ENCODE assay signal across 24 cellular contexts in the genomic region with DNA sequence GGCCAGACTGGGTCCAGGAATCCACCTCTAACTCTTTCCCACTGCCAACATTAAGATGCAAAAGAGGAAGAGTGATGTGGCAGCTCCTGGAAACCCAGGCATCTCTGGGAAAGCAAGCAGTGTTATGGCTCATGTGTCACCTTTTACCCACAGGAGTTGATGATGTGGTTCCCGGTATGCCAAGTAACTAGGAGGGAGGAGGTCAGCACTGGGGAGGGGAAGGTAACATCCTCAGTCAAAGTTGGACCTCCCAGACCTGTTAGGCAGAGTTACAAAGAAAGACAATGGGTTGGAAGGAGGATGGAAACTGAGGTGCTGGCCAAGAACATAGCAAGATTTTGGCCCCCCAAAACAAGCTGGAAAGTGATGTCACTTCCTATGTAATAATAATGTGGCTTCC. TPM values are rescaled to one million over a fixed set of nuclear protein-coding genes. Genes with fewer than 3 reads are reported as not detected.
DNase-seq lines count a peak whose midpoint lies in the region; ATAC-seq and TF ChIP-seq lines count a peak whose summit lies in the region.
"Had no signal": no experiment of that assay in that cellular context is flagged by ENCODE, and none has a peak within 500 bp of the region (broad histone marks: within the 10 kb centered on the region; RNA-seq: fewer than 3 reads in every experiment).

No MANE protein-coding gene starts in this region.

- H4K91ac ChIP-seq in IMR-90 (ENCODE audit: insufficient read depth, low read depth, low read length): 0 out of 2 replicates have a peak overlapping the region, but pooled peaks have one; percentile 5

- H3K27me3 Mint-ChIP-seq in activated naive CD4-positive, alpha-beta T cell treated with anti-CD3 and anti-CD28 coated beads for 36 hours (ENCODE audit: low read depth): no peaks in the 10 kb centered on the region
- H3K27me3 Mint-ChIP-seq: activated CD8-positive, alpha-beta memory T cell treated with anti-CD3 and anti-CD28 coated beads, Interleukin-2, amount 10 ng/mL, durations not matched to agents 7 days and 5 days; activated naive CD4-positive, alpha-beta T cell treated with anti-CD3 and anti-CD28 coated beads, Interleukin-2, amount 50 U/mL, for 24 hours; CD8-positive, alpha-beta memory T cell; central memory CD8-positive, alpha-beta T cell; stimulated activated naive B cell treated with anti-CD40 and anti-IgM and Interleukin-4, amounts not matched to agents 10 μg/mL and 1 μg/mL and 100 μg/mL, for 72 hours had no signal

- peaks cover 24% of the 10 kb centered on the region for H3K4me1 ChIP-seq in IMR-90 (ENCODE audit: control insufficient read depth, insufficient read depth, low read length)
- H3K4me1 ChIP-seq in spleen: peaks cover 0 to 39% (median 18%) of the 10 kb centered on the region in 6 donors
- H3K4me1 ChIP-seq: uterus had no signal

- H3K56ac ChIP-seq in IMR-90 (ENCODE audit: extremely low read depth, insufficient read depth, low read length): no peak overlapping the region

- H3K18ac ChIP-seq in IMR-90 (ENCODE audit: low read depth, low read length): no peak overlapping the region

- peak overlapping the region; percentile 45; the same call in 1 of the 2 replicates for H2AK5ac ChIP-seq in IMR-90 (ENCODE audit: low read depth, low read length)

- H3K9ac ChIP-seq in IMR-90 (ENCODE audit: low read depth, low read length): no peak overlapping the region

- H3K36me3 ChIP-seq in IMR-90 (ENCODE audit: control insufficient read depth, insufficient read depth, low read length) (peaks cover 15% of the 10 kb centered on the region), spleen (peaks cover 0 to 30% (median 13%) of the 10 kb centered on the region in 6 donors), H7 (replicated peaks; ENCODE audit: control insufficient read depth, insufficient read depth, low read length) (peaks cover 8% of the 10 kb centered on the region)
- H3K36me3 ChIP-seq: uterus had no signal

- H3K4ac ChIP-seq in IMR-90 (ENCODE audit: low read depth, low read length): peak overlapping the region; percentile 36; the same call in 1 of the 2 replicates

- H3K4me3 ChIP-seq in IMR-90 (ENCODE audit: insufficient read depth, low read depth, low read length): no peak overlapping the region
- H3K4me3 ChIP-seq in spleen: no peak overlapping the region
- no peak overlapping the region for H3K4me3 ChIP-seq in H7 (ENCODE audit: insufficient read depth, low read depth, low read length)
- H3K4me3 ChIP-seq: A549, left lung, sigmoid colon, uterus had no signal

- peaks cover 5 to 18% of the 10 kb centered on the region in 2 experiments for H3K79me1 ChIP-seq in IMR-90 (ENCODE audit: low read depth in 1 of 2, low read length in 2 of 2)

- ATAC-seq in IMR-90 (ENCODE audit: low read depth): no peak
- ATAC-seq: activated CD8-positive, alpha-beta memory T cell treated with anti-CD3 and anti-CD28 coated beads, Interleukin-2, amount 10 ng/mL, durations not matched to agents 7 days and 5 days; HCT116; left lung; natural killer cell; stimulated activated naive B cell treated with anti-CD40 and anti-IgM and Interleukin-4, amounts not matched to agents 10 μg/mL and 1 μg/mL and 100 μg/mL, for 72 hours had no signal

- peak overlapping the region; percentile 41; the same call in 1 of the 2 replicates for H4K5ac ChIP-seq in IMR-90 (ENCODE audit: low read depth, low read length)

- no peak for TF ChIP-seq RAD21 in IMR-90 (IDR thresholded peaks at IDR 0.05; ENCODE audit: low read length)

- H3K27me3 ChIP-seq in IMR-90 (ENCODE audit: control insufficient read depth, insufficient read depth, low read length) (no peaks in the 10 kb centered on the region), spleen (replicated peaks in 1 of 7) (no peaks in the 10 kb centered on the region), H7 (ENCODE audit: control insufficient read depth, insufficient read depth, low read length) (no peaks in the 10 kb centered on the region)
- H3K27me3 ChIP-seq: left lung, sigmoid colon, uterus had no signal

- H2AFZ ChIP-seq in IMR-90 (replicated peaks; ENCODE audit: low read length, poor library complexity): no peak overlapping the region

- H4K20me1 ChIP-seq in IMR-90 (ENCODE audit: insufficient read depth, low read length): no peaks in the 10 kb centered on the region; the same call in 1 of the 2 replicates

- H2BK20ac ChIP-seq in IMR-90 (ENCODE audit: low read depth, low read length): no peak overlapping the region; the same call in 1 of the 2 replicates

- H3K27ac Mint-ChIP-seq in activated naive CD4-positive, alpha-beta T cell treated with anti-CD3 and anti-CD28 coated beads for 36 hours: no peak overlapping the region
- H3K27ac Mint-ChIP-seq: activated CD8-positive, alpha-beta memory T cell treated with anti-CD3 and anti-CD28 coated beads, Interleukin-2, amount 10 ng/mL, durations not matched to agents 7 days and 5 days; activated naive CD4-positive, alpha-beta T cell treated with anti-CD3 and anti-CD28 coated beads, Interleukin-2, amount 50 U/mL, for 24 hours; natural killer cell; stimulated activated naive B cell treated with anti-CD40 and anti-IgM and Interleukin-4, amounts not matched to agents 10 μg/mL and 1 μg/mL and 100 μg/mL, for 72 hours had no signal

- H3K4me2 ChIP-seq in IMR-90 (ENCODE audit: low read depth, low read length): no peak overlapping the region
- H3K4me2 ChIP-seq: A549 had no signal

- H3K14ac ChIP-seq in IMR-90 (replicated peaks; ENCODE audit: low read depth, low read length): peak overlapping the region; percentile 66; the same call in 1 of the 2 replicates

- peak overlapping the region in 1 of 2 experiments; percentile 52; a peak in 1 of 4 replicates for H4K8ac ChIP-seq in IMR-90 (ENCODE audit: low read depth in 2 of 2, low read length in 2 of 2)

- peaks cover 5% of the 10 kb centered on the region for H3K36me3 Mint-ChIP-seq in activated naive CD4-positive, alpha-beta T cell treated with anti-CD3 and anti-CD28 coated beads for 36 hours (ENCODE audit: low read depth)

- peaks cover 19% of the 10 kb centered on the region for H3K9me1 ChIP-seq in IMR-90 (ENCODE audit: insufficient read depth, low read length)

- no peak overlapping the region for H3K27ac ChIP-seq in IMR-90 (ENCODE audit: insufficient read depth, low read length)
- no peak overlapping the region for H3K27ac ChIP-seq in spleen
- H3K27ac ChIP-seq: A549, WERI-Rb-1 had no signal

- H3K9me3 ChIP-seq in IMR-90 (ENCODE audit: control insufficient read depth, insufficient read depth, low read length) (no peaks in the 10 kb centered on the region), spleen (no peaks in the 10 kb centered on the region)
- H3K9me3 ChIP-seq: A549, left lung, sigmoid colon, uterus had no signal

- dilution Hi-C loops in IMR-90 (cut with HindIII; ENCODE audit: low sequenced_read_pairs, unreplicated experiment): no loop called here

- no TSS peak for BruUV-seq in IMR-90 (replicated peaks; lab: Mats Ljungman, UMichigan)

- H3K9me3 Mint-ChIP-seq in activated naive CD4-positive, alpha-beta T cell treated with anti-CD3 and anti-CD28 coated beads for 36 hours: no peaks in the 10 kb centered on the region
- H3K9me3 Mint-ChIP-seq: activated naive CD4-positive, alpha-beta T cell treated with anti-CD3 and anti-CD28 coated beads, Interleukin-2, amount 50 U/mL, for 24 hours; CD8-positive, alpha-beta memory T cell; central memory CD8-positive, alpha-beta T cell; natural killer cell; stimulated activated naive B cell treated with anti-CD40 and anti-IgM and Interleukin-4, amounts not matched to agents 10 μg/mL and 1 μg/mL and 100 μg/mL, for 72 hours had no signal

- H2BK120ac ChIP-seq in IMR-90 (ENCODE audit: low read depth, low read length): 0 out of 2 replicates have a peak overlapping the region, but pooled peaks have one; percentile 48

- TF ChIP-seq POLR2A in IMR-90 (IDR thresholded peaks at IDR 0.05; ENCODE audit: low read depth, low read length) (no peak), spleen (IDR thresholded peaks at IDR 0.05) (no peak)

- peak overlapping the region; percentile 4 for H2AK9ac ChIP-seq in IMR-90 (replicated peaks; ENCODE audit: low read depth, low read length, poor library complexity)

- peaks cover 4% of the 10 kb centered on the region for H3K4me1 Mint-ChIP-seq in activated naive CD4-positive, alpha-beta T cell treated with anti-CD3 and anti-CD28 coated beads for 36 hours (ENCODE audit: low read depth)

- POLR2A ChIA-PET in IMR-90 (lab: Charles Lee; ENCODE audit: unreplicated experiment): no interaction called here

- H3K4me3 Mint-ChIP-seq in activated naive CD4-positive, alpha-beta T cell treated with anti-CD3 and anti-CD28 coated beads for 36 hours: no peak overlapping the region
- H3K4me3 Mint-ChIP-seq: activated CD8-positive, alpha-beta memory T cell treated with anti-CD3 and anti-CD28 coated beads, Interleukin-2, amount 10 ng/mL, durations not matched to agents 7 days and 5 days; activated naive CD4-positive, alpha-beta T cell treated with anti-CD3 and anti-CD28 coated beads, Interleukin-2, amount 50 U/mL, for 24 hours; CD8-positive, alpha-beta memory T cell; central memory CD8-positive, alpha-beta T cell; natural killer cell; stimulated activated naive B cell treated with anti-CD40 and anti-IgM and Interleukin-4, amounts not matched to agents 10 μg/mL and 1 μg/mL and 100 μg/mL, for 72 hours had no signal

- in situ Hi-C loops in IMR-90 (cut with MboI; ENCODE audit: low sequenced_read_pairs): no loop called here

- H3K23ac ChIP-seq in IMR-90 (ENCODE audit: low read depth, low read length): no peak overlapping the region

- peak; percentile 61 for DNase-seq in A172 (ENCODE audit: low spot score)
- peak; percentile 76 for DNase-seq in IMR-90
- DNase-seq in dermis blood vessel endothelial cell: peak; percentile 86
- DNase-seq in kidney tubule cell (ENCODE audit: low spot score): peak; percentile 75
- DNase-seq in head of caudate nucleus: no peak
- no peak for DNase-seq in spleen
- no peak for DNase-seq in H7
- no peak for DNase-seq in activated naive CD4-positive, alpha-beta T cell treated with anti-CD3 and anti-CD28 coated beads for 36 hours
- DNase-seq: activated CD8-positive, alpha-beta memory T cell treated with anti-CD3 and anti-CD28 coated beads, Interleukin-2, amount 10 ng/mL, durations not matched to agents 7 days and 5 days; CD8-positive, alpha-beta memory T cell; KBM-7; left lung; natural killer cell; NCI-H1436; sigmoid colon; stimulated activated naive B cell treated with anti-CD40 and anti-IgM and Interleukin-4, amounts not matched to agents 10 μg/mL and 1 μg/mL and 100 μg/mL, for 72 hours; SW 1271; WERI-Rb-1 had no signal

- H2BK5ac ChIP-seq in IMR-90 (ENCODE audit: low read depth, low read length, poor library complexity, severe bottlenecking): no peak overlapping the region

- no CpG with 5 or more reads among the region's 1 CpG for WGBS in IMR-90 (ENCODE audit: extremely low coverage in 2 of 2, insufficient read length in 1 of 2), 2 experiments
- 79 to 93% (median 88%) methylated on average over 1 of the region's 1 CpG for WGBS in spleen, 5 donors

- CTCF ChIA-PET in IMR-90 (lab: Yijun Ruan, JAX): interaction anchor here (0.6 kb wide), 1 partner anchor 324 kb away, joined by 5 read pairs; no protein-coding TSS in a partner anchor
- CTCF ChIA-PET in activated naive CD4-positive, alpha-beta T cell treated with anti-CD3 and anti-CD28 coated beads for 36 hours (lab: Charles Lee): interaction anchor here (1.0 kb wide), 1 partner anchor 246 kb away, joined by 3 read pairs; no protein-coding TSS in a partner anchor

- TF ChIP-seq CTCF in IMR-90 (conservative IDR thresholded peaks at IDR 0.05; ENCODE audit: low read depth, low read length): no peak
- no peak for TF ChIP-seq CTCF in spleen (IDR thresholded peaks at IDR 0.05 in 8 of 11, conservative IDR thresholded peaks at IDR 0.05 in 3 of 11)

- H2BK15ac ChIP-seq in IMR-90 (ENCODE audit: low read depth, low read length): no peak overlapping the region

- intact Hi-C loops in IMR-90 (cut with micrococcal nuclease) (no loop called here), head of caudate nucleus (cut with DNase I) (no loop called here), spleen (cut with DNase I; ENCODE audit: low total_unique reads) (no loop called here)
- intact Hi-C loops in activated naive CD4-positive, alpha-beta T cell treated with anti-CD3 and anti-CD28 coated beads for 36 hours (cut with micrococcal nuclease): no loop called here

RNA-seq across cellular contexts. Expression of a gene that starts 17.9 kb away (rescaled TPM):
- total RNA-seq in A172 (2014; rRNA removed; shearing (Covaris generic)): 4,408 and 5,921 TPM in 2 replicates
- total RNA-seq in IMR-90 (2012; rRNA removed) (5,013 and 5,721 TPM in 2 replicates), dermis blood vessel endothelial cell (2,594 and 5,071 TPM in 2 replicates), spleen (1,000 to 10,000 TPM; 1,067 to 3,608 (median 1,651) TPM)
- polyA plus RNA-seq in IMR-90 (2012; rRNA removed) (3,797 and 4,763 TPM in 2 replicates), spleen (1,000 to 10,000 TPM; 5,013 to 7,063 (median 6,510) TPM)
- polyA plus RNA-seq in IMR-90 (2012; cell fraction: cytosol; rRNA removed): 1,326 and 3,570 TPM in 2 replicates
- 132 and 1,784 TPM in 2 replicates for polyA plus RNA-seq in IMR-90 (2012; cell fraction: nucleus; rRNA removed; ENCODE audit: low replicate concordance)
- total RNA-seq in H7 (2014; rRNA removed; shearing (Covaris generic)): 1,833 and 2,305 TPM in 2 replicates
- 1,000 to 10,000 TPM; 3,652 to 3,827 TPM for total RNA-seq in activated naive CD4-positive, alpha-beta T cell treated with anti-CD3 and anti-CD28 coated beads for 36 hours

RNA-seq across cellular contexts. Expression of a gene that starts 25.5 kb away (rescaled TPM):
- not detected in 2 replicates for total RNA-seq in A172 (2014; rRNA removed; shearing (Covaris generic))
- total RNA-seq in IMR-90 (2012; rRNA removed): not detected in 2 replicates
- not detected in 2 replicates for polyA plus RNA-seq in IMR-90 (2012; rRNA removed)
- polyA plus RNA-seq in IMR-90 (2012; cell fraction: cytosol; rRNA removed): not detected in 2 replicates
- not detected in 2 replicates for polyA plus RNA-seq in IMR-90 (2012; cell fraction: nucleus; rRNA removed; ENCODE audit: low replicate concordance)
- not detected in 2 replicates for total RNA-seq in dermis blood vessel endothelial cell
- total RNA-seq in spleen: not detected
- not detected for polyA plus RNA-seq in spleen
- not detected in 2 replicates for total RNA-seq in H7 (2014; rRNA removed; shearing (Covaris generic))
- total RNA-seq in activated naive CD4-positive, alpha-beta T cell treated with anti-CD3 and anti-CD28 coated beads for 36 hours: not detected
- total RNA-seq: activated CD8-positive, alpha-beta memory T cell treated with anti-CD3 and anti-CD28 coated beads, Interleukin-2, amount 10 ng/mL, durations not matched to agents 7 days and 5 days; CD8-positive, alpha-beta memory T cell; left lung; natural killer cell; NCI-H460; sigmoid colon; uterus had no signal
- polyA plus RNA-seq: A549; CD8-positive, alpha-beta memory T cell; sigmoid colon had no signal

RNA-seq across cellular contexts. Expression of a gene that starts 32.5 kb away (rescaled TPM):
- total RNA-seq in A172 (2014; rRNA removed; shearing (Covaris generic)): not detected in 2 replicates
- total RNA-seq in IMR-90 (2012; rRNA removed) (not detected in 2 replicates), dermis blood vessel endothelial cell (0.05 TPM in 1 of 2 replicates, not detected in the other), spleen (not detected)
- polyA plus RNA-seq in IMR-90 (2012; rRNA removed) (not detected in 2 replicates), spleen (under 1 TPM in 2 of 3 donors, not detected in 1; 0.03 to 0.05 TPM)
- not detected in 2 replicates for polyA plus RNA-seq in IMR-90 (2012; cell fraction: cytosol; rRNA removed)
- 0.03 TPM in 1 of 2 replicates, not detected in the other for polyA plus RNA-seq in IMR-90 (2012; cell fraction: nucleus; rRNA removed; ENCODE audit: low replicate concordance)
- total RNA-seq in H7 (2014; rRNA removed; shearing (Covaris generic)): not detected in 2 replicates
- total RNA-seq in activated naive CD4-positive, alpha-beta T cell treated with anti-CD3 and anti-CD28 coated beads for 36 hours: under 1 TPM; 0.07 to 0.10 TPM
- total RNA-seq: CD8-positive, alpha-beta memory T cell; left lung; NCI-H460; sigmoid colon; uterus had no signal
- polyA plus RNA-seq: A549 had no signal

RNA-seq across cellular contexts. Expression of a gene that starts 55.1 kb away (rescaled TPM):
- not detected in 2 replicates for total RNA-seq in A172 (2014; rRNA removed; shearing (Covaris generic))
- not detected in 2 replicates for total RNA-seq in IMR-90 (2012; rRNA removed)
- polyA plus RNA-seq in IMR-90 (2012; rRNA removed): not detected in 2 replicates
- not detected in 2 replicates for polyA plus RNA-seq in IMR-90 (2012; cell fraction: cytosol; rRNA removed)
- 0.02 TPM in 2 replicates for polyA plus RNA-seq in IMR-90 (2012; cell fraction: nucleus; rRNA removed; ENCODE audit: low replicate concordance)
- 24.7 and 30.6 TPM in 2 replicates for total RNA-seq in dermis blood vessel endothelial cell
- total RNA-seq in spleen: 10 to 100 TPM in 4 of 7 donors, 1 to 10 TPM in 3; 6.9 to 16.7 (median 12.1) TPM
- polyA plus RNA-seq in spleen: 10 to 100 TPM in 1 of 3 donors, 1 to 10 TPM in 2; 2.3 to 14.2 (median 7.3) TPM
- total RNA-seq in H7 (2014; rRNA removed; shearing (Covaris generic)): 1.00 and 1.6 TPM in 2 replicates
- not detected for total RNA-seq in activated naive CD4-positive, alpha-beta T cell treated with anti-CD3 and anti-CD28 coated beads for 36 hours
- total RNA-seq: activated CD8-positive, alpha-beta memory T cell treated with anti-CD3 and anti-CD28 coated beads, Interleukin-2, amount 10 ng/mL, durations not matched to agents 7 days and 5 days; CD8-positive, alpha-beta memory T cell; natural killer cell; NCI-H460 had no signal
- polyA plus RNA-seq: A549; CD8-positive, alpha-beta memory T cell had no signal

Comparison
In these comparisons a context has a peak if more than half of its experiments do, and no peak if none do; other contexts are left out.
1. DNase-seq: peak in A172 (single experiment), IMR-90 (single experiment), dermis blood vessel endothelial cell (single experiment) and kidney tubule cell (single experiment); none in head of caudate nucleus (0 of 42), spleen (single experiment), H7 (single experiment) and activated naive CD4-positive, alpha-beta T cell treated with anti-CD3 and anti-CD28 coated beads for 36 hours (single experiment).